ENCODE assay signal across 22 cellular contexts in the genomic region with DNA sequence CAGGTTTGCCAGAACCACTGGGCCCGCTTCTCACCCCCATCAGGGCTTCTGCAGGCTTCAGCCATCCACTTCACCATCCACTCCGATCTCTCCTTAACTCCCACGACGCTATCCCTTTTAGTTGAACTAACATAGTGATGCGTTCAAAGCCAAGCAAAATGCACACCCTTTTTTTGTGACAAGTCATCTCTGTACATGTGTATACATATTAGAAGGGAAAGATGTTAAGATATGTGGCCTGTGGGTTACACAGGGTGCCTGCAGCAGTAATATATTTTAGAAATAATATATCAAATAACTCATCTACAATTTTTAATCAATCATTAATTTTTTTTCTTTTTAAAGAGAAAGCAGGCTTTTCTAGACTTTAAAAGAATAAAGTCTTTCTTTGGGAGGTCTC.
DNase-seq lines count a peak whose midpoint lies in the region; ATAC-seq and TF ChIP-seq lines count a peak whose summit lies in the region.
"Had no signal": no experiment of that assay in that cellular context is flagged by ENCODE, and none has a peak within 500 bp of the region (broad histone marks: within the 10 kb centered on the region; RNA-seq: fewer than 3 reads in every experiment).

No MANE protein-coding gene starts in this region.

- no TSS peak for BruUV-seq in OCI-LY7 (replicated peaks; lab: Mats Ljungman, UMichigan)

- no peak overlapping the region for H3K4me3 Mint-ChIP-seq in memory B cell
- H3K4me3 Mint-ChIP-seq: CD14-positive monocyte; CD4-positive, CD25-positive, alpha-beta regulatory T cell; CD8-positive, alpha-beta memory T cell had no signal

- H3K9me2 ChIP-seq in OCI-LY7 (ENCODE audit: insufficient read depth, low read length) = no peaks in the 10 kb centered on the region

- CTCF ChIA-PET in OCI-LY7 (lab: Charles Lee; ENCODE audit: unreplicated experiment) = no interaction called here

- H3K4me3 ChIP-seq in BLaER1 (no peak overlapping the region), OCI-LY7 (ENCODE audit: low read depth, low read length, poor library complexity, severe bottlenecking) (no peak overlapping the region), spleen (no peak overlapping the region)

- H3K27ac ChIP-seq in BLaER1 (no peak overlapping the region), OCI-LY7 (ENCODE audit: low read depth, low read length, poor library complexity, severe bottlenecking) (no peak overlapping the region), spleen (no peak overlapping the region)

- H3K9ac ChIP-seq in BLaER1 = no peak overlapping the region

- H4K20me1 ChIP-seq in BLaER1 (no peaks in the 10 kb centered on the region), OCI-LY7 (ENCODE audit: insufficient read depth, low read length) (no peaks in the 10 kb centered on the region)

- H3K9me3 ChIP-seq in BLaER1 = peaks cover 9% of the 10 kb centered on the region
- peaks cover 2% of the 10 kb centered on the region; the same call in 1 of the 2 replicates for H3K9me3 ChIP-seq in OCI-LY7 (ENCODE audit: low read length)
- peaks cover 0 to 6% (median 4%) of the 10 kb centered on the region in 8 donors for H3K9me3 ChIP-seq in spleen

- H3K4me2 ChIP-seq in BLaER1 = 0 out of 2 replicates have a peak overlapping the region, but pooled peaks have one; percentile 7
- 0 out of 2 replicates have a peak overlapping the region, but pooled peaks have one; percentile 30 for H3K4me2 ChIP-seq in OCI-LY7 (ENCODE audit: low read length)

- H3K27me3 ChIP-seq in BLaER1 = no peaks in the 10 kb centered on the region
- H3K27me3 ChIP-seq in spleen (replicated peaks in 1 of 7) = no peaks in the 10 kb centered on the region

- no peak for DNase-seq in OCI-LY7 (ENCODE audit: low spot score)
- no peak for DNase-seq in memory B cell (ENCODE audit: low spot score in 2 of 2)
- DNase-seq in spleen = no peak
- no peak for DNase-seq in NCI-H526 (lab: John Stamatoyannopoulos, UW)
- DNase-seq: 8988T; ACHN; C1 segment of cervical spinal cord; CD4-positive, alpha-beta memory T cell; CD4-positive, CD25-positive, alpha-beta regulatory T cell; CD8-positive, alpha-beta memory T cell; COR-L47; DMS 273 treated with DMSO at 0.1 percent for 48 hours; DMS153; DMS53; DMS79; DND-41; EL; GDM1 had no signal

- POLR2A ChIA-PET in OCI-LY7 (lab: Charles Lee) = interaction anchor here (1.0 to 2.8 kb wide), 3 partner anchors 10 to 13 kb away, joined by 3 to 18 read pairs (median 4); no protein-coding TSS in a partner anchor

- no peaks in the 10 kb centered on the region for H3K36me3 Mint-ChIP-seq in memory B cell
- H3K36me3 Mint-ChIP-seq: CD14-positive monocyte; CD4-positive, CD25-positive, alpha-beta regulatory T cell had no signal

- no peak for TF ChIP-seq POLR2A in spleen (IDR thresholded peaks at IDR 0.05)

- H3K27ac Mint-ChIP-seq in memory B cell = peak overlapping the region; percentile 22
- H3K27ac Mint-ChIP-seq: CD14-positive monocyte; CD8-positive, alpha-beta memory T cell had no signal

- H3K36me3 ChIP-seq in BLaER1 (no peaks in the 10 kb centered on the region), OCI-LY7 (ENCODE audit: insufficient read depth, low read length) (no peaks in the 10 kb centered on the region; the same call in 1 of the 2 replicates), spleen (no peaks in the 10 kb centered on the region)

- ATAC-seq in memory B cell (ENCODE audit: low read depth) (no peak), HG03097 (IDR thresholded peaks at IDR 0.05; ENCODE audit: low FRiP score, unreplicated experiment) (no peak), HG02852 (IDR thresholded peaks at IDR 0.05; ENCODE audit: unreplicated experiment) (no peak)

- 0 out of 2 replicates have a peak overlapping the region, but pooled peaks have one; percentile 87 for H2AFZ ChIP-seq in OCI-LY7 (ENCODE audit: low read length)

- WGBS in spleen, 5 donors = 82 to 92% (median 85%) methylated on average over 5 of the region's 5 CpGs

- no peak for TF ChIP-seq CTCF in OCI-LY7 (conservative IDR thresholded peaks at IDR 0.05; ENCODE audit: low read length)
- no peak for TF ChIP-seq CTCF in spleen (IDR thresholded peaks at IDR 0.05 in 8 of 11, conservative IDR thresholded peaks at IDR 0.05 in 3 of 11)

- no peaks in the 10 kb centered on the region for H3K79me2 ChIP-seq in OCI-LY7 (ENCODE audit: insufficient read depth, low read depth, low read length)

- peaks cover 17% of the 10 kb centered on the region for H3K4me1 Mint-ChIP-seq in memory B cell
- H3K4me1 Mint-ChIP-seq: CD14-positive monocyte; CD4-positive, CD25-positive, alpha-beta regulatory T cell had no signal

- intact Hi-C loops in OCI-LY7 (cut with micrococcal nuclease; ENCODE audit: unreplicated experiment) (no loop called here), spleen (cut with DNase I; ENCODE audit: low total_unique reads) (no loop called here)

- peaks cover 5% of the 10 kb centered on the region for H3K9me3 Mint-ChIP-seq in memory B cell

- H3K4me1 ChIP-seq in BLaER1 (peaks cover 9% of the 10 kb centered on the region; the same call in 1 of the 2 replicates), OCI-LY7 (ENCODE audit: insufficient read depth, low read length, poor library complexity, severe bottlenecking) (peaks cover 41% of the 10 kb centered on the region), spleen (peaks cover 0 to 14% (median 0%) of the 10 kb centered on the region in 6 donors)

- no peaks in the 10 kb centered on the region for H3K27me3 Mint-ChIP-seq in memory B cell
- H3K27me3 Mint-ChIP-seq: CD4-positive, alpha-beta memory T cell; CD4-positive, CD25-positive, alpha-beta regulatory T cell had no signal
